21 cellular contexts compared by ENCODE assay signal in the genomic region with DNA sequence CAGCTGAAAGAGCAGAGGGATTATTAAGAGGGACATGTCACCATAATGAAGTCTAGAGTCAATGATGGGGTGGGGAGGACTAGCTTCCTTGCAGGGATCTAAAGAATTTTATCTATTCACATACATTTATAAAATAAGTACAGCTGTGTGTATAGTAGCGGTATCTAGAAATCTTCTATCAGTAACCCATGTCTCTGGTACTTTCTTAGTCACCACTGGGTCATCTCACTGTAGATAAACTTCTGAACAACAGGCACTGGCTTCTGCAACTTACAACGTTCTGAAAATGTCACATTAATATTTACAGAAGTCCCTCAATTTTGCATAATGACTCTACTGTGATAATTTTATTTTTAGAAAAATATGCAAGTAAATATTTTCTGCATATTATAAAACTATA.
DNase-seq lines count a peak whose midpoint lies in the region; ATAC-seq and TF ChIP-seq lines count a peak whose summit lies in the region.
"Had no signal": no experiment of that assay in that cellular context is flagged by ENCODE, and none has a peak within 500 bp of the region (broad histone marks: within the 10 kb centered on the region; RNA-seq: fewer than 3 reads in every experiment).

No MANE protein-coding gene starts in this region.

- H3K9me3 Mint-ChIP-seq in activated CD4-positive, alpha-beta T cell treated with anti-CD3 and anti-CD28 coated beads for 36 hours (ENCODE audit: low read depth) = no peaks in the 10 kb centered on the region
- H3K9me3 Mint-ChIP-seq: CD4-positive, alpha-beta T cell; CD8-positive, alpha-beta memory T cell; GM23338; H9 had no signal

- H3K36me3 Mint-ChIP-seq in activated CD4-positive, alpha-beta T cell treated with anti-CD3 and anti-CD28 coated beads for 36 hours (ENCODE audit: low read depth) = no peaks in the 10 kb centered on the region

- intact Hi-C loops in activated CD4-positive, alpha-beta T cell treated with anti-CD3 and anti-CD28 coated beads for 36 hours (cut with DNase I, micrococcal nuclease) = no loop called here

- H3K27ac ChIP-seq in VCaP (peak overlapping the region; percentile 71), WERI-Rb-1 (no peak overlapping the region)
- H3K27ac ChIP-seq: A549; BLaER1 treated with 17β-estradiol and CSF1 and Interleukin-3, amounts not matched to agents 10 nM and 100 nM had no signal

- H3K27me3 Mint-ChIP-seq in activated CD4-positive, alpha-beta T cell treated with anti-CD3 and anti-CD28 coated beads for 36 hours = no peaks in the 10 kb centered on the region
- H3K27me3 Mint-ChIP-seq: CD4-positive, alpha-beta T cell; CD8-positive, alpha-beta memory T cell had no signal

- no peaks in the 10 kb centered on the region for H3K9me3 ChIP-seq in WERI-Rb-1 (ENCODE audit: severe bottlenecking)
- H3K9me3 ChIP-seq: A549; BE2C; BLaER1 treated with 17β-estradiol and CSF1 and Interleukin-3, amounts not matched to agents 10 nM and 100 nM had no signal

- CTCF ChIA-PET in activated CD4-positive, alpha-beta T cell treated with anti-CD3 and anti-CD28 coated beads for 36 hours (lab: Charles Lee) = no interaction called here

- H3K4me3 ChIP-seq in fibroblast of villous mesenchyme (ENCODE audit: low read depth, low read length) (no peak overlapping the region), WERI-Rb-1 (ENCODE audit: low read depth, low read length) (no peak overlapping the region)
- H3K4me3 ChIP-seq: A549; BLaER1 treated with 17β-estradiol and CSF1 and Interleukin-3, amounts not matched to agents 10 nM and 100 nM; GM23338 had no signal

- no peak overlapping the region for H3K4me3 Mint-ChIP-seq in activated CD4-positive, alpha-beta T cell treated with anti-CD3 and anti-CD28 coated beads for 36 hours
- H3K4me3 Mint-ChIP-seq: CD14-positive monocyte; CD4-positive, alpha-beta T cell; CD8-positive, alpha-beta memory T cell; GM23338; H9 had no signal

- H3K4me1 Mint-ChIP-seq in activated CD4-positive, alpha-beta T cell treated with anti-CD3 and anti-CD28 coated beads for 36 hours = no peaks in the 10 kb centered on the region
- H3K4me1 Mint-ChIP-seq: CD14-positive monocyte, GM23338, H9 had no signal

- TF ChIP-seq CTCF in VCaP (conservative IDR thresholded peaks at IDR 0.05) = no peak
- TF ChIP-seq CTCF in fibroblast of villous mesenchyme (IDR thresholded peaks at IDR 0.05; ENCODE audit: insufficient read depth, low read depth, low read length) = no peak
- TF ChIP-seq CTCF in WERI-Rb-1 (IDR thresholded peaks at IDR 0.05; ENCODE audit: low read depth, low read length) = no peak

- H3K27ac Mint-ChIP-seq in activated CD4-positive, alpha-beta T cell treated with anti-CD3 and anti-CD28 coated beads for 36 hours = no peak overlapping the region
- H3K27ac Mint-ChIP-seq: CD14-positive monocyte; CD4-positive, alpha-beta T cell; GM23338; H9 had no signal

- DNase-seq in OCI-M1 (lab: John Stamatoyannopoulos, UW) (peak; percentile 24), fibroblast of villous mesenchyme (ENCODE audit: low read depth) (peak; percentile 17), WERI-Rb-1 (no peak), NCI-H1694 treated with DMSO at 0.1 percent for 48 hours (lab: John Stamatoyannopoulos, UW) (no peak)
- no peak for DNase-seq in activated CD4-positive, alpha-beta T cell treated with anti-CD3 and anti-CD28 coated beads for 36 hours
- DNase-seq: 8988T; ACHN; AML-193; BE2C; CD4-positive, alpha-beta T cell; CD8-positive, alpha-beta memory T cell; DMS53; DMS79 treated with DMSO at 0.1 percent for 48 hours; GF-D8; H9 had no signal

- no peak for ATAC-seq in activated CD4-positive, alpha-beta T cell treated with anti-CD3 and anti-CD28 coated beads for 36 hours
- ATAC-seq: A549, GM23338, HCT116 had no signal

- POLR2A ChIA-PET in activated CD4-positive, alpha-beta T cell treated with anti-CD3 and anti-CD28 coated beads for 36 hours (lab: Charles Lee) = no interaction called here

- H3K36me3 ChIP-seq in WERI-Rb-1 = no peaks in the 10 kb centered on the region
- H3K36me3 ChIP-seq: BE2C had no signal

- no peaks in the 10 kb centered on the region for H3K27me3 ChIP-seq in WERI-Rb-1 (ENCODE audit: insufficient read depth, low read depth, severe bottlenecking)
- H3K27me3 ChIP-seq: BE2C; BLaER1 treated with 17β-estradiol and CSF1 and Interleukin-3, amounts not matched to agents 10 nM and 100 nM had no signal

Comparison
In these comparisons a context has a peak if more than half of its experiments do, and no peak if none do; other contexts are left out.
1. DNase-seq: peak in OCI-M1 (single experiment) and fibroblast of villous mesenchyme (single experiment); none in activated CD4-positive, alpha-beta T cell treated with anti-CD3 and anti-CD28 coated beads for 36 hours (single experiment), WERI-Rb-1 (single experiment) and NCI-H1694 treated with DMSO at 0.1 percent for 48 hours (single experiment).